20 cellular contexts compared by ENCODE assay signal in the genomic region with DNA sequence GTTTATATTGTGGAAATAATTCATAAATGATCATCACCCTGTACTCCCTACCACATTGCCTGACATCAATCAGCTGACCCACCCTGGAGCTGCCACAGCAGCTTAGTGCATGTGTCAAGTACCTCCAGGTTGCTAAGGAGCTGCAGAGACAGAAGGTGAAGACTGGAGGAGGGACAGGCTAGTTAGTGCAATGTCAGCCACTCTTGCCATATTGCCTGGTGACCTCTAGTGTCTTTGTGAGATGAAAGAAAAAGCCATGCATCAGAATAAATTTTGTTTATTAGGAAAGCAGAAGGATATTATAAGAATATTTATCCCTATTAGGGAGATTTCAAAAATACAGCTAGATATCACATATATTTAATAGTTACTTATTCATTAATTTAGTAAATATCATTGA.
DNase-seq lines count a peak whose midpoint lies in the region; ATAC-seq, FAIRE-seq and TF ChIP-seq lines count a peak whose summit lies in the region.
"Had no signal": no experiment of that assay in that cellular context is flagged by ENCODE, and none has a peak within 500 bp of the region (broad histone marks: within the 10 kb centered on the region; RNA-seq: fewer than 3 reads in every experiment).

No MANE protein-coding gene starts in this region.

- H3K27ac ChIP-seq in RWPE2 (ENCODE audit: poor library complexity, severe bottlenecking) (no peak overlapping the region), kidney (ENCODE audit: low read depth in 2 of 2, low read length in 2 of 2) (no peak overlapping the region)
- H3K27ac ChIP-seq: HL-60, Peyer's patch, transverse colon had no signal

- no peaks in the 10 kb centered on the region for H3K27me3 ChIP-seq in RWPE2 (ENCODE audit: insufficient read depth, poor library complexity, severe bottlenecking)
- H3K27me3 ChIP-seq: Peyer's patch, transverse colon had no signal

- peak; percentile 4 for DNase-seq in H4 (ENCODE audit: low spot score)
- no peak for DNase-seq in RWPE2 (ENCODE audit: low spot score)
- peak; percentile 25 for DNase-seq in left kidney (ENCODE audit: low read depth, low spot score)
- no peak for DNase-seq in D721Med (ENCODE audit: insufficient read length, low spot score)
- no peak for DNase-seq in NCI-H2171 treated with DMSO at 0.1 percent for 48 hours (lab: John Stamatoyannopoulos, UW)
- no peak for DNase-seq in kidney
- DNase-seq: Kasumi-1; mesenchymal stem cell; NCI-H526; Peyer's patch; right cardiac atrium; stimulated activated naive CD4-positive, alpha-beta T cell; T-helper 1 cell; transverse colon had no signal

- TF ChIP-seq EP300 in Ishikawa (IDR thresholded peaks at IDR 0.05; ENCODE audit: borderline replicate concordance) = no peak

- ATAC-seq in RWPE2 (ENCODE audit: low read depth) = 0 out of 3 replicates have a peak, but pooled peaks have one; percentile 33
- no peak for ATAC-seq in activated CD4-positive, CD25-positive, alpha-beta regulatory T cell treated with anti-CD3 and anti-CD28 coated beads, Interleukin-2, amount 50 U/mL, for 24 hours
- ATAC-seq: right cardiac atrium, WTC11 had no signal

- no peak overlapping the region for H3K9ac ChIP-seq in kidney (ENCODE audit: low read length in 2 of 2)

- H3K4me3 ChIP-seq in RWPE2 (ENCODE audit: severe bottlenecking) (no peak overlapping the region), kidney (ENCODE audit: low read length in 2 of 2) (no peak overlapping the region)
- H3K4me3 ChIP-seq: Peyer's patch, transverse colon had no signal

- H3K9me3 ChIP-seq in RWPE2 (ENCODE audit: severe bottlenecking) (no peaks in the 10 kb centered on the region), kidney (ENCODE audit: control insufficient read depth in 1 of 2, low read length in 2 of 2) (no peaks in the 10 kb centered on the region)
- H3K9me3 ChIP-seq: Peyer's patch, transverse colon had no signal

- no peaks in the 10 kb centered on the region for H3K4me1 ChIP-seq in RWPE2 (ENCODE audit: insufficient read depth, poor library complexity, severe bottlenecking)
- H3K4me1 ChIP-seq in kidney (ENCODE audit: control insufficient read depth in 1 of 2, insufficient read depth in 1 of 2, low read depth in 1 of 2, low read length in 2 of 2) = no peaks in the 10 kb centered on the region
- H3K4me1 ChIP-seq: Peyer's patch, transverse colon had no signal

- intact Hi-C loops in kidney (cut with DNase I) = no loop called here

- no peak for FAIRE-seq in D721Med (lab: Jason Lieb, UNC)
- no peak for FAIRE-seq in kidney (lab: Jason Lieb, UNC)
- FAIRE-seq: H54, keratinocyte had no signal

- no peaks in the 10 kb centered on the region for H3K36me3 ChIP-seq in RWPE2 (ENCODE audit: low read depth)
- H3K36me3 ChIP-seq in kidney (ENCODE audit: control insufficient read depth in 1 of 2, insufficient read depth in 2 of 2, low read length in 2 of 2) = no peaks in the 10 kb centered on the region
- H3K36me3 ChIP-seq: Peyer's patch, transverse colon had no signal

- peak; percentile 27 for TF ChIP-seq CTCF in RWPE2 (IDR thresholded peaks at IDR 0.05; ENCODE audit: poor library complexity, severe bottlenecking)
- no peak for TF ChIP-seq CTCF in D721Med (IDR thresholded peaks at IDR 0.05; ENCODE audit: insufficient read depth, missing control alignments)
- no peak for TF ChIP-seq CTCF in kidney (IDR thresholded peaks at IDR 0.05; ENCODE audit: borderline replicate concordance, extremely low read depth, insufficient read depth)

- TF ChIP-seq RAD21 in Ishikawa (IDR thresholded peaks at IDR 0.05; ENCODE audit: low read depth) = peak; percentile 25; the same call in 1 of the 2 replicates

TF ChIP-seq in Ishikawa, 13 proteins besides CTCF, POLR2A, EP300 and RAD21:
- no peak for TF ChIP-seq CREB1 (IDR thresholded peaks at IDR 0.05; ENCODE audit: low read depth)
- no peak for TF ChIP-seq YY1 (IDR thresholded peaks at IDR 0.05; ENCODE audit: low read depth)
- no peak for TF ChIP-seq TCF12 (IDR thresholded peaks at IDR 0.05; ENCODE audit: low read depth)
- TF ChIP-seq ZBTB7A (IDR thresholded peaks at IDR 0.05; ENCODE audit: low read depth) = no peak
- TF ChIP-seq, protein P1, sequence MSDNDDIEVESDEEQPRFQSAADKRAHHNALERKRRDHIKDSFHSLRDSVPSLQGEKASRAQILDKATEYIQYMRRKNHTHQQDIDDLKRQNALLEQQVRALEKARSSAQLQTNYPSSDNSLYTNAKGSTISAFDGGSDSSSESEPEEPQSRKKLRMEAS (IDR thresholded peaks at IDR 0.05) = no peak
- TF ChIP-seq FOXM1 (IDR thresholded peaks at IDR 0.05; ENCODE audit: borderline replicate concordance, low read depth) = no peak
- no peak for TF ChIP-seq TEAD4 (IDR thresholded peaks at IDR 0.05)
- TF ChIP-seq CEBPB (IDR thresholded peaks at IDR 0.05) = no peak
- TF ChIP-seq, protein P2, sequence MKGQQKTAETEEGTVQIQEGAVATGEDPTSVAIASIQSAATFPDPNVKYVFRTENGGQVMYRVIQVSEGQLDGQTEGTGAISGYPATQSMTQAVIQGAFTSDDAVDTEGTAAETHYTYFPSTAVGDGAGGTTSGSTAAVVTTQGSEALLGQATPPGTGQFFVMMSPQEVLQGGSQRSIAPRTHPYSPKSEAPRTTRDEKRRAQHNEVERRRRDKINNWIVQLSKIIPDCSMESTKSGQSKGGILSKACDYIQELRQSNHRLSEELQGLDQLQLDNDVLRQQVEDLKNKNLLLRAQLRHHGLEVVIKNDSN (IDR thresholded peaks at IDR 0.05) = no peak
- TF ChIP-seq, protein P3, sequence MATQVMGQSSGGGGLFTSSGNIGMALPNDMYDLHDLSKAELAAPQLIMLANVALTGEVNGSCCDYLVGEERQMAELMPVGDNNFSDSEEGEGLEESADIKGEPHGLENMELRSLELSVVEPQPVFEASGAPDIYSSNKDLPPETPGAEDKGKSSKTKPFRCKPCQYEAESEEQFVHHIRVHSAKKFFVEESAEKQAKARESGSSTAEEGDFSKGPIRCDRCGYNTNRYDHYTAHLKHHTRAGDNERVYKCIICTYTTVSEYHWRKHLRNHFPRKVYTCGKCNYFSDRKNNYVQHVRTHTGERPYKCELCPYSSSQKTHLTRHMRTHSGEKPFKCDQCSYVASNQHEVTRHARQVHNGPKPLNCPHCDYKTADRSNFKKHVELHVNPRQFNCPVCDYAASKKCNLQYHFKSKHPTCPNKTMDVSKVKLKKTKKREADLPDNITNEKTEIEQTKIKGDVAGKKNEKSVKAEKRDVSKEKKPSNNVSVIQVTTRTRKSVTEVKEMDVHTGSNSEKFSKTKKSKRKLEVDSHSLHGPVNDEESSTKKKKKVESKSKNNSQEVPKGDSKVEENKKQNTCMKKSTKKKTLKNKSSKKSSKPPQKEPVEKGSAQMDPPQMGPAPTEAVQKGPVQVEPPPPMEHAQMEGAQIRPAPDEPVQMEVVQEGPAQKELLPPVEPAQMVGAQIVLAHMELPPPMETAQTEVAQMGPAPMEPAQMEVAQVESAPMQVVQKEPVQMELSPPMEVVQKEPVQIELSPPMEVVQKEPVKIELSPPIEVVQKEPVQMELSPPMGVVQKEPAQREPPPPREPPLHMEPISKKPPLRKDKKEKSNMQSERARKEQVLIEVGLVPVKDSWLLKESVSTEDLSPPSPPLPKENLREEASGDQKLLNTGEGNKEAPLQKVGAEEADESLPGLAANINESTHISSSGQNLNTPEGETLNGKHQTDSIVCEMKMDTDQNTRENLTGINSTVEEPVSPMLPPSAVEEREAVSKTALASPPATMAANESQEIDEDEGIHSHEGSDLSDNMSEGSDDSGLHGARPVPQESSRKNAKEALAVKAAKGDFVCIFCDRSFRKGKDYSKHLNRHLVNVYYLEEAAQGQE (IDR thresholded peaks at IDR 0.05; ENCODE audit: low read depth) = no peak

Comparison
In these comparisons a context has a peak if more than half of its experiments do, and no peak if none do; other contexts are left out.
1. DNase-seq: peak in H4 (single experiment) and left kidney (single experiment); none in RWPE2 (single experiment), D721Med (single experiment), NCI-H2171 treated with DMSO at 0.1 percent for 48 hours (single experiment) and kidney (single experiment).